In the genomic region with DNA sequence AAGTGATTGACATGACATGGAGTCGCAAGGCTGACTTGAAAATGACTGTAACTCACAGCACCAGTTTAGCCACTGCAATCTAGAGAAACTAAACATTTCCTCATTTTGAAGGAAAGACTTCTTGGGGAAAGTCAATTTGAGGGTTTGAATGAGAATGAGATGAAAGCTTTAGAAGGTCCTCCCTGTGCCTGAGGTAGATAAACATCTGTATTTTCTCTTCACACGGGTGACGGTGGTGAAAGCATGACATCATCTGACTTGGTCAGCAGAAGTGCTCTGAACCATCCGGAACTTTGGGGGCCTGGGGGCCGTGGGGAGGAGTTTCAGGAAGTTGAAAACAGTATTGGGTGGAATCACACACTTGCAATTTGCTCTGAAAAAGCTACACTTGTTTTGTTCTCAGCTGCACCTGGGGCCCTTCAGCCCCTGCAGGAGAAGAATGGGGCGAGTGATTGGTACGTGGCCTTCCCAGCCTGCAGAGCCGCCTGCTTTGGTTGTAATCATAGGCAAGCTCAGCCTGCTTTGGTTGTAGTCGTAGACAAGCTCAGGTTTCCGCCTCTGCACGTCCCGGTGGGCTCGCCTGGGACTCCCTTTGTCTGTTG, we compare ENCODE assay signal across 2 cellular contexts.
TF ChIP-seq lines count a peak whose summit lies in the region.

No MANE protein-coding gene starts in this region.

TF ChIP-seq in SK-N-SH, 30 proteins besides CTCF, POLR2A, EP300 and RAD21 (continued from another document):
- TF ChIP-seq, protein P1, sequence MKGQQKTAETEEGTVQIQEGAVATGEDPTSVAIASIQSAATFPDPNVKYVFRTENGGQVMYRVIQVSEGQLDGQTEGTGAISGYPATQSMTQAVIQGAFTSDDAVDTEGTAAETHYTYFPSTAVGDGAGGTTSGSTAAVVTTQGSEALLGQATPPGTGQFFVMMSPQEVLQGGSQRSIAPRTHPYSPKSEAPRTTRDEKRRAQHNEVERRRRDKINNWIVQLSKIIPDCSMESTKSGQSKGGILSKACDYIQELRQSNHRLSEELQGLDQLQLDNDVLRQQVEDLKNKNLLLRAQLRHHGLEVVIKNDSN (IDR thresholded peaks at IDR 0.05; ENCODE audit: borderline replicate concordance, low read depth): no peak
- TF ChIP-seq RFX5 (IDR thresholded peaks at IDR 0.05; ENCODE audit: low read length) (no peak), MEF2A (IDR thresholded peaks at IDR 0.05; ENCODE audit: borderline replicate concordance, low read depth) (no peak), FOXJ3 (CRISPR knock-in tag; IDR thresholded peaks at IDR 0.05) (no peak), CHD2 (IDR thresholded peaks at IDR 0.05; ENCODE audit: low read length, partially characterized antibody) (no peak), YY1 (IDR thresholded peaks at IDR 0.05; ENCODE audit: low read depth) (no peak), FOSL2 (IDR thresholded peaks at IDR 0.05; ENCODE audit: borderline replicate concordance, low read depth) (no peak), GABPA (IDR thresholded peaks at IDR 0.05; ENCODE audit: low read depth) (no peak)
- TF ChIP-seq, protein P2, sequence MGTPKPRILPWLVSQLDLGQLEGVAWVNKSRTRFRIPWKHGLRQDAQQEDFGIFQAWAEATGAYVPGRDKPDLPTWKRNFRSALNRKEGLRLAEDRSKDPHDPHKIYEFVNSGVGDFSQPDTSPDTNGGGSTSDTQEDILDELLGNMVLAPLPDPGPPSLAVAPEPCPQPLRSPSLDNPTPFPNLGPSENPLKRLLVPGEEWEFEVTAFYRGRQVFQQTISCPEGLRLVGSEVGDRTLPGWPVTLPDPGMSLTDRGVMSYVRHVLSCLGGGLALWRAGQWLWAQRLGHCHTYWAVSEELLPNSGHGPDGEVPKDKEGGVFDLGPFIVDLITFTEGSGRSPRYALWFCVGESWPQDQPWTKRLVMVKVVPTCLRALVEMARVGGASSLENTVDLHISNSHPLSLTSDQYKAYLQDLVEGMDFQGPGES (IDR thresholded peaks at IDR 0.05; ENCODE audit: low read depth, low read length): no peak
- TF ChIP-seq, protein P3, sequence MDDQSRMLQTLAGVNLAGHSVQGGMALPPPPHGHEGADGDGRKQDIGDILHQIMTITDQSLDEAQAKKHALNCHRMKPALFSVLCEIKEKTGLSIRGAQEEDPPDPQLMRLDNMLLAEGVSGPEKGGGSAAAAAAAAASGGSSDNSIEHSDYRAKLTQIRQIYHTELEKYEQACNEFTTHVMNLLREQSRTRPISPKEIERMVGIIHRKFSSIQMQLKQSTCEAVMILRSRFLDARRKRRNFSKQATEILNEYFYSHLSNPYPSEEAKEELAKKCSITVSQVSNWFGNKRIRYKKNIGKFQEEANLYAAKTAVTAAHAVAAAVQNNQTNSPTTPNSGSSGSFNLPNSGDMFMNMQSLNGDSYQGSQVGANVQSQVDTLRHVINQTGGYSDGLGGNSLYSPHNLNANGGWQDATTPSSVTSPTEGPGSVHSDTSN (IDR thresholded peaks at IDR 0.05): no peak
- TF ChIP-seq, protein P4, sequence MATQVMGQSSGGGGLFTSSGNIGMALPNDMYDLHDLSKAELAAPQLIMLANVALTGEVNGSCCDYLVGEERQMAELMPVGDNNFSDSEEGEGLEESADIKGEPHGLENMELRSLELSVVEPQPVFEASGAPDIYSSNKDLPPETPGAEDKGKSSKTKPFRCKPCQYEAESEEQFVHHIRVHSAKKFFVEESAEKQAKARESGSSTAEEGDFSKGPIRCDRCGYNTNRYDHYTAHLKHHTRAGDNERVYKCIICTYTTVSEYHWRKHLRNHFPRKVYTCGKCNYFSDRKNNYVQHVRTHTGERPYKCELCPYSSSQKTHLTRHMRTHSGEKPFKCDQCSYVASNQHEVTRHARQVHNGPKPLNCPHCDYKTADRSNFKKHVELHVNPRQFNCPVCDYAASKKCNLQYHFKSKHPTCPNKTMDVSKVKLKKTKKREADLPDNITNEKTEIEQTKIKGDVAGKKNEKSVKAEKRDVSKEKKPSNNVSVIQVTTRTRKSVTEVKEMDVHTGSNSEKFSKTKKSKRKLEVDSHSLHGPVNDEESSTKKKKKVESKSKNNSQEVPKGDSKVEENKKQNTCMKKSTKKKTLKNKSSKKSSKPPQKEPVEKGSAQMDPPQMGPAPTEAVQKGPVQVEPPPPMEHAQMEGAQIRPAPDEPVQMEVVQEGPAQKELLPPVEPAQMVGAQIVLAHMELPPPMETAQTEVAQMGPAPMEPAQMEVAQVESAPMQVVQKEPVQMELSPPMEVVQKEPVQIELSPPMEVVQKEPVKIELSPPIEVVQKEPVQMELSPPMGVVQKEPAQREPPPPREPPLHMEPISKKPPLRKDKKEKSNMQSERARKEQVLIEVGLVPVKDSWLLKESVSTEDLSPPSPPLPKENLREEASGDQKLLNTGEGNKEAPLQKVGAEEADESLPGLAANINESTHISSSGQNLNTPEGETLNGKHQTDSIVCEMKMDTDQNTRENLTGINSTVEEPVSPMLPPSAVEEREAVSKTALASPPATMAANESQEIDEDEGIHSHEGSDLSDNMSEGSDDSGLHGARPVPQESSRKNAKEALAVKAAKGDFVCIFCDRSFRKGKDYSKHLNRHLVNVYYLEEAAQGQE (IDR thresholded peaks at IDR 0.05; ENCODE audit: low read depth, low read length): no peak

TF ChIP-seq in SK-N-SH treated with all-trans-retinoic acid at 6 μM for 48 hours, 23 proteins besides CTCF, POLR2A, EP300 and RAD21 (continued from another document):
- TF ChIP-seq, protein P5, sequence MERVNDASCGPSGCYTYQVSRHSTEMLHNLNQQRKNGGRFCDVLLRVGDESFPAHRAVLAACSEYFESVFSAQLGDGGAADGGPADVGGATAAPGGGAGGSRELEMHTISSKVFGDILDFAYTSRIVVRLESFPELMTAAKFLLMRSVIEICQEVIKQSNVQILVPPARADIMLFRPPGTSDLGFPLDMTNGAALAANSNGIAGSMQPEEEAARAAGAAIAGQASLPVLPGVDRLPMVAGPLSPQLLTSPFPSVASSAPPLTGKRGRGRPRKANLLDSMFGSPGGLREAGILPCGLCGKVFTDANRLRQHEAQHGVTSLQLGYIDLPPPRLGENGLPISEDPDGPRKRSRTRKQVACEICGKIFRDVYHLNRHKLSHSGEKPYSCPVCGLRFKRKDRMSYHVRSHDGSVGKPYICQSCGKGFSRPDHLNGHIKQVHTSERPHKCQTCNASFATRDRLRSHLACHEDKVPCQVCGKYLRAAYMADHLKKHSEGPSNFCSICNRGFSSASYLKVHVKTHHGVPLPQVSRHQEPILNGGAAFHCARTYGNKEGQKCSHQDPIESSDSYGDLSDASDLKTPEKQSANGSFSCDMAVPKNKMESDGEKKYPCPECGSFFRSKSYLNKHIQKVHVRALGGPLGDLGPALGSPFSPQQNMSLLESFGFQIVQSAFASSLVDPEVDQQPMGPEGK (CRISPR knock-in tag; IDR thresholded peaks at IDR 0.05; ENCODE audit: borderline replicate concordance): no peak
